1 cellular context compared by ENCODE assay signal in genomic region chr21:46154155-46154954, GRCh38.
A peak's percentile ranks its signal among the peaks of the same experiment; 100 is the strongest.
TF ChIP-seq lines count a peak whose summit lies in the region.

No MANE protein-coding gene starts in this region.

TF ChIP-seq in HepG2, 621 proteins besides CTCF, POLR2A, EP300 and RAD21 (continues in another document):
- TF ChIP-seq, protein P1, sequence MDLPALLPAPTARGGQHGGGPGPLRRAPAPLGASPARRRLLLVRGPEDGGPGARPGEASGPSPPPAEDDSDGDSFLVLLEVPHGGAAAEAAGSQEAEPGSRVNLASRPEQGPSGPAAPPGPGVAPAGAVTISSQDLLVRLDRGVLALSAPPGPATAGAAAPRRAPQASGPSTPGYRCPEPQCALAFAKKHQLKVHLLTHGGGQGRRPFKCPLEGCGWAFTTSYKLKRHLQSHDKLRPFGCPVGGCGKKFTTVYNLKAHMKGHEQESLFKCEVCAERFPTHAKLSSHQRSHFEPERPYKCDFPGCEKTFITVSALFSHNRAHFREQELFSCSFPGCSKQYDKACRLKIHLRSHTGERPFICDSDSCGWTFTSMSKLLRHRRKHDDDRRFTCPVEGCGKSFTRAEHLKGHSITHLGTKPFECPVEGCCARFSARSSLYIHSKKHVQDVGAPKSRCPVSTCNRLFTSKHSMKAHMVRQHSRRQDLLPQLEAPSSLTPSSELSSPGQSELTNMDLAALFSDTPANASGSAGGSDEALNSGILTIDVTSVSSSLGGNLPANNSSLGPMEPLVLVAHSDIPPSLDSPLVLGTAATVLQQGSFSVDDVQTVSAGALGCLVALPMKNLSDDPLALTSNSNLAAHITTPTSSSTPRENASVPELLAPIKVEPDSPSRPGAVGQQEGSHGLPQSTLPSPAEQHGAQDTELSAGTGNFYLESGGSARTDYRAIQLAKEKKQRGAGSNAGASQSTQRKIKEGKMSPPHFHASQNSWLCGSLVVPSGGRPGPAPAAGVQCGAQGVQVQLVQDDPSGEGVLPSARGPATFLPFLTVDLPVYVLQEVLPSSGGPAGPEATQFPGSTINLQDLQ (CRISPR knock-in tag; IDR thresholded peaks at IDR 0.05): no peak
- no peak; the same call in 1 of the 2 replicates for TF ChIP-seq TSC22D2 (CRISPR knock-in tag; IDR thresholded peaks at IDR 0.05; ENCODE audit: borderline replicate concordance)
- 0 out of 2 replicates have a peak, but pooled peaks have one; percentile 29 for TF ChIP-seq KDM2A (CRISPR knock-in tag; IDR thresholded peaks at IDR 0.05; ENCODE audit: borderline replicate concordance, low read depth)
- no peak for TF ChIP-seq PTBP1 (IDR thresholded peaks at IDR 0.05; ENCODE audit: low read depth, low read length, poor library complexity, severe bottlenecking)
- no peak for TF ChIP-seq MAFK (conservative IDR thresholded peaks at IDR 0.05 in 1 of 2, IDR thresholded peaks at IDR 0.05 in 1 of 2; ENCODE audit: low read length in 2 of 2)
- no peak for TF ChIP-seq NCOA1 (CRISPR knock-in tag; IDR thresholded peaks at IDR 0.05)
- no peak for TF ChIP-seq SIN3A (IDR thresholded peaks at IDR 0.05; ENCODE audit: borderline replicate concordance, low read depth, low read length)
- no peak for TF ChIP-seq THAP11 (CRISPR knock-in tag; IDR thresholded peaks at IDR 0.05)
- TF ChIP-seq, protein P2, sequence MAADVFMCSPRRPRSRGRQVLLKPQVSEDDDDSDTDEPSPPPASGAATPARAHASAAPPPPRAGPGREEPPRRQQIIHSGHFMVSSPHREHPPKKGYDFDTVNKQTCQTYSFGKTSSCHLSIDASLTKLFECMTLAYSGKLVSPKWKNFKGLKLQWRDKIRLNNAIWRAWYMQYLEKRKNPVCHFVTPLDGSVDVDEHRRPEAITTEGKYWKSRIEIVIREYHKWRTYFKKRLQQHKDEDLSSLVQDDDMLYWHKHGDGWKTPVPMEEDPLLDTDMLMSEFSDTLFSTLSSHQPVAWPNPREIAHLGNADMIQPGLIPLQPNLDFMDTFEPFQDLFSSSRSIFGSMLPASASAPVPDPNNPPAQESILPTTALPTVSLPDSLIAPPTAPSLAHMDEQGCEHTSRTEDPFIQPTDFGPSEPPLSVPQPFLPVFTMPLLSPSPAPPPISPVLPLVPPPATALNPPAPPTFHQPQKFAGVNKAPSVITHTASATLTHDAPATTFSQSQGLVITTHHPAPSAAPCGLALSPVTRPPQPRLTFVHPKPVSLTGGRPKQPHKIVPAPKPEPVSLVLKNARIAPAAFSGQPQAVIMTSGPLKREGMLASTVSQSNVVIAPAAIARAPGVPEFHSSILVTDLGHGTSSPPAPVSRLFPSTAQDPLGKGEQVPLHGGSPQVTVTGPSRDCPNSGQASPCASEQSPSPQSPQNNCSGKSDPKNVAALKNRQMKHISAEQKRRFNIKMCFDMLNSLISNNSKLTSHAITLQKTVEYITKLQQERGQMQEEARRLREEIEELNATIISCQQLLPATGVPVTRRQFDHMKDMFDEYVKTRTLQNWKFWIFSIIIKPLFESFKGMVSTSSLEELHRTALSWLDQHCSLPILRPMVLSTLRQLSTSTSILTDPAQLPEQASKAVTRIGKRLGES (CRISPR knock-in tag; IDR thresholded peaks at IDR 0.05; ENCODE audit: borderline replicate concordance): no peak
- no peak for TF ChIP-seq KDM5B (CRISPR knock-in tag; IDR thresholded peaks at IDR 0.05; ENCODE audit: borderline replicate concordance)
- TF ChIP-seq, protein P3, sequence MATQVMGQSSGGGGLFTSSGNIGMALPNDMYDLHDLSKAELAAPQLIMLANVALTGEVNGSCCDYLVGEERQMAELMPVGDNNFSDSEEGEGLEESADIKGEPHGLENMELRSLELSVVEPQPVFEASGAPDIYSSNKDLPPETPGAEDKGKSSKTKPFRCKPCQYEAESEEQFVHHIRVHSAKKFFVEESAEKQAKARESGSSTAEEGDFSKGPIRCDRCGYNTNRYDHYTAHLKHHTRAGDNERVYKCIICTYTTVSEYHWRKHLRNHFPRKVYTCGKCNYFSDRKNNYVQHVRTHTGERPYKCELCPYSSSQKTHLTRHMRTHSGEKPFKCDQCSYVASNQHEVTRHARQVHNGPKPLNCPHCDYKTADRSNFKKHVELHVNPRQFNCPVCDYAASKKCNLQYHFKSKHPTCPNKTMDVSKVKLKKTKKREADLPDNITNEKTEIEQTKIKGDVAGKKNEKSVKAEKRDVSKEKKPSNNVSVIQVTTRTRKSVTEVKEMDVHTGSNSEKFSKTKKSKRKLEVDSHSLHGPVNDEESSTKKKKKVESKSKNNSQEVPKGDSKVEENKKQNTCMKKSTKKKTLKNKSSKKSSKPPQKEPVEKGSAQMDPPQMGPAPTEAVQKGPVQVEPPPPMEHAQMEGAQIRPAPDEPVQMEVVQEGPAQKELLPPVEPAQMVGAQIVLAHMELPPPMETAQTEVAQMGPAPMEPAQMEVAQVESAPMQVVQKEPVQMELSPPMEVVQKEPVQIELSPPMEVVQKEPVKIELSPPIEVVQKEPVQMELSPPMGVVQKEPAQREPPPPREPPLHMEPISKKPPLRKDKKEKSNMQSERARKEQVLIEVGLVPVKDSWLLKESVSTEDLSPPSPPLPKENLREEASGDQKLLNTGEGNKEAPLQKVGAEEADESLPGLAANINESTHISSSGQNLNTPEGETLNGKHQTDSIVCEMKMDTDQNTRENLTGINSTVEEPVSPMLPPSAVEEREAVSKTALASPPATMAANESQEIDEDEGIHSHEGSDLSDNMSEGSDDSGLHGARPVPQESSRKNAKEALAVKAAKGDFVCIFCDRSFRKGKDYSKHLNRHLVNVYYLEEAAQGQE (IDR thresholded peaks at IDR 0.05; ENCODE audit: borderline replicate concordance in 1 of 2, low read depth in 1 of 2, low read length in 2 of 2): no peak
- TF ChIP-seq NR1H2 (CRISPR knock-in tag; IDR thresholded peaks at IDR 0.05; ENCODE audit: borderline replicate concordance, low read depth): no peak
- TF ChIP-seq AGO1 (IDR thresholded peaks at IDR 0.05; ENCODE audit: low read depth, low read length, poor library complexity, severe bottlenecking): peak; percentile 12
- TF ChIP-seq KLF9 (CRISPR knock-in tag; IDR thresholded peaks at IDR 0.05; ENCODE audit: low read depth): no peak
- no peak for TF ChIP-seq ZNF577 (CRISPR knock-in tag; IDR thresholded peaks at IDR 0.05; ENCODE audit: borderline replicate concordance, low read depth)
- no peak for TF ChIP-seq POLR2G (IDR thresholded peaks at IDR 0.05; ENCODE audit: low read depth, low read length)
- no peak for TF ChIP-seq ZNF383 (CRISPR knock-in tag; IDR thresholded peaks at IDR 0.05; ENCODE audit: borderline replicate concordance)
- no peak for TF ChIP-seq KLF13 (CRISPR knock-in tag; IDR thresholded peaks at IDR 0.05)
- TF ChIP-seq ZNF788 (CRISPR knock-in tag; IDR thresholded peaks at IDR 0.05; ENCODE audit: borderline replicate concordance): no peak
- TF ChIP-seq, protein P4, sequence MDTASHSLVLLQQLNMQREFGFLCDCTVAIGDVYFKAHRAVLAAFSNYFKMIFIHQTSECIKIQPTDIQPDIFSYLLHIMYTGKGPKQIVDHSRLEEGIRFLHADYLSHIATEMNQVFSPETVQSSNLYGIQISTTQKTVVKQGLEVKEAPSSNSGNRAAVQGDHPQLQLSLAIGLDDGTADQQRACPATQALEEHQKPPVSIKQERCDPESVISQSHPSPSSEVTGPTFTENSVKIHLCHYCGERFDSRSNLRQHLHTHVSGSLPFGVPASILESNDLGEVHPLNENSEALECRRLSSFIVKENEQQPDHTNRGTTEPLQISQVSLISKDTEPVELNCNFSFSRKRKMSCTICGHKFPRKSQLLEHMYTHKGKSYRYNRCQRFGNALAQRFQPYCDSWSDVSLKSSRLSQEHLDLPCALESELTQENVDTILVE (CRISPR knock-in tag; IDR thresholded peaks at IDR 0.05): no peak
- TF ChIP-seq, protein P5, sequence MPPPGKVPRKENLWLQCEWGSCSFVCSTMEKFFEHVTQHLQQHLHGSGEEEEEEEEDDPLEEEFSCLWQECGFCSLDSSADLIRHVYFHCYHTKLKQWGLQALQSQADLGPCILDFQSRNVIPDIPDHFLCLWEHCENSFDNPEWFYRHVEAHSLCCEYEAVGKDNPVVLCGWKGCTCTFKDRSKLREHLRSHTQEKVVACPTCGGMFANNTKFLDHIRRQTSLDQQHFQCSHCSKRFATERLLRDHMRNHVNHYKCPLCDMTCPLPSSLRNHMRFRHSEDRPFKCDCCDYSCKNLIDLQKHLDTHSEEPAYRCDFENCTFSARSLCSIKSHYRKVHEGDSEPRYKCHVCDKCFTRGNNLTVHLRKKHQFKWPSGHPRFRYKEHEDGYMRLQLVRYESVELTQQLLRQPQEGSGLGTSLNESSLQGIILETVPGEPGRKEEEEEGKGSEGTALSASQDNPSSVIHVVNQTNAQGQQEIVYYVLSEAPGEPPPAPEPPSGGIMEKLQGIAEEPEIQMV (CRISPR knock-in tag; IDR thresholded peaks at IDR 0.05; ENCODE audit: low read depth): no peak
- no peak for TF ChIP-seq ZNF678 (CRISPR knock-in tag; IDR thresholded peaks at IDR 0.05)
- no peak for TF ChIP-seq NONO (IDR thresholded peaks at IDR 0.05)
- 0 out of 2 replicates have a peak, but pooled peaks have one; percentile 46 for TF ChIP-seq NONO (CRISPR knock-in tag; conservative IDR thresholded peaks at IDR 0.05)
- no peak for TF ChIP-seq ZNF10 (CRISPR knock-in tag; IDR thresholded peaks at IDR 0.05; ENCODE audit: borderline replicate concordance, low read depth)
- no peak for TF ChIP-seq HNRNPK (IDR thresholded peaks at IDR 0.05; ENCODE audit: low read depth, low read length, poor library complexity, severe bottlenecking)
- TF ChIP-seq HOXA9 (CRISPR knock-in tag; IDR thresholded peaks at IDR 0.05; ENCODE audit: borderline replicate concordance): peak; percentile 63; the same call in 1 of the 2 replicates
- TF ChIP-seq RERE (CRISPR knock-in tag; IDR thresholded peaks at IDR 0.05; ENCODE audit: low read depth): no peak
- TF ChIP-seq, protein P6, sequence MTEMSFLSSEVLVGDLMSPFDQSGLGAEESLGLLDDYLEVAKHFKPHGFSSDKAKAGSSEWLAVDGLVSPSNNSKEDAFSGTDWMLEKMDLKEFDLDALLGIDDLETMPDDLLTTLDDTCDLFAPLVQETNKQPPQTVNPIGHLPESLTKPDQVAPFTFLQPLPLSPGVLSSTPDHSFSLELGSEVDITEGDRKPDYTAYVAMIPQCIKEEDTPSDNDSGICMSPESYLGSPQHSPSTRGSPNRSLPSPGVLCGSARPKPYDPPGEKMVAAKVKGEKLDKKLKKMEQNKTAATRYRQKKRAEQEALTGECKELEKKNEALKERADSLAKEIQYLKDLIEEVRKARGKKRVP (CRISPR knock-in tag; IDR thresholded peaks at IDR 0.05): 0 out of 4 replicates have a peak, but pooled peaks of 1 of the 2 experiments have one; percentile 36
- TF ChIP-seq ZNF619 (CRISPR knock-in tag; IDR thresholded peaks at IDR 0.05): no peak
- no peak for TF ChIP-seq MIXL1 (CRISPR knock-in tag; IDR thresholded peaks at IDR 0.05)
- TF ChIP-seq ZBED4 (CRISPR knock-in tag; IDR thresholded peaks at IDR 0.05; ENCODE audit: borderline replicate concordance): no peak
- peak; percentile 38; the same call in 1 of the 2 replicates for TF ChIP-seq MEIS2 (CRISPR knock-in tag; IDR thresholded peaks at IDR 0.05)
- TF ChIP-seq PCBP1 (IDR thresholded peaks at IDR 0.05; ENCODE audit: borderline replicate concordance, low read depth, low read length): no peak
- TF ChIP-seq GLI4 (CRISPR knock-in tag; IDR thresholded peaks at IDR 0.05; ENCODE audit: borderline replicate concordance): no peak
